Comparison of ENCODE assay signal across 9 cellular contexts in genomic region chr7:27173412-27174076, GRCh38. TPM values are rescaled to one million over a fixed set of nuclear protein-coding genes. Genes with fewer than 3 reads are reported as not detected.
A peak's percentile ranks its signal among the peaks of the same experiment; 100 is the strongest.
DNase-seq lines count a peak whose midpoint lies in the region; ATAC-seq and TF ChIP-seq lines count a peak whose summit lies in the region.
"Had no signal": no experiment of that assay in that cellular context is flagged by ENCODE, and none has a peak within 500 bp of the region (broad histone marks: within the 10 kb centered on the region; RNA-seq: fewer than 3 reads in every experiment).

No MANE protein-coding gene starts in this region.

- H3K27me3 ChIP-seq in MM.1S (replicated peaks; ENCODE audit: insufficient read depth, low read length), result peaks cover 79% of the 10 kb centered on the region

- CTCF ChIA-PET in GM10248 (lab: Yijun Ruan, JAX), result interaction anchor here (1.0 kb wide), 1 partner anchor 23 kb away, joined by 4 read pairs; no protein-coding TSS in a partner anchor

- H3K27ac Mint-ChIP-seq in dendritic cell treated with granulocyte-macrophage colony-stimulating factor and Interleukin-4, amounts not matched to agents 40 ng/mL and 50 ng/mL, for 4 days, result no peak overlapping the region
- H3K27ac Mint-ChIP-seq in naive thymus-derived CD8-positive, alpha-beta T cell, result no peak overlapping the region

- peaks cover 45% of the 10 kb centered on the region for H3K4me1 Mint-ChIP-seq in dendritic cell treated with granulocyte-macrophage colony-stimulating factor and Interleukin-4, amounts not matched to agents 40 ng/mL and 50 ng/mL, for 4 days (ENCODE audit: low read depth)
- H3K4me1 Mint-ChIP-seq in naive thymus-derived CD8-positive, alpha-beta T cell, result peaks cover 14 to 33% (median 26%) of the 10 kb centered on the region in 4 donors

- H3K9ac ChIP-seq in MM.1S (ENCODE audit: low read length), result no peak overlapping the region

- intact Hi-C loops in dendritic cell treated with granulocyte-macrophage colony-stimulating factor and Interleukin-4, amounts not matched to agents 40 ng/mL and 50 ng/mL, for 4 days (cut with micrococcal nuclease), result no loop called here

- no peaks in the 10 kb centered on the region for H3K36me3 ChIP-seq in MM.1S (replicated peaks; ENCODE audit: insufficient read depth, low read length)

- H3F3A ChIP-seq in MM.1S (ENCODE audit: insufficient read depth, low read length), result peaks cover 12% of the 10 kb centered on the region

- no peaks in the 10 kb centered on the region for H4K20me1 ChIP-seq in MM.1S (ENCODE audit: insufficient read depth, low read length)

- H3K36me3 Mint-ChIP-seq in dendritic cell treated with granulocyte-macrophage colony-stimulating factor and Interleukin-4, amounts not matched to agents 40 ng/mL and 50 ng/mL, for 4 days (ENCODE audit: low read depth), result no peaks in the 10 kb centered on the region
- H3K36me3 Mint-ChIP-seq in naive thymus-derived CD8-positive, alpha-beta T cell, result peaks cover 0 to 7% (median 4%) of the 10 kb centered on the region in 3 donors

- H3K27ac ChIP-seq in MM.1S (ENCODE audit: low read length), result no peak overlapping the region

- peak overlapping the region; percentile 58 for H2AFZ ChIP-seq in MM.1S (ENCODE audit: low read length)

- H3K9me3 ChIP-seq in MM.1S (replicated peaks; ENCODE audit: insufficient read depth, low read length), result no peaks in the 10 kb centered on the region

- ATAC-seq in naive thymus-derived CD8-positive, alpha-beta T cell, result peak; percentile 71 to 75
- ATAC-seq in GM19455 (IDR thresholded peaks at IDR 0.05; ENCODE audit: unreplicated experiment) (no peak), HG02759 (IDR thresholded peaks at IDR 0.05; ENCODE audit: unreplicated experiment) (no peak)

- DNase-seq in GM03348 (ENCODE audit: low spot score) (peak; percentile 44), MM.1S (no peak), GM10248 (ENCODE audit: extremely low spot score) (no peak), NAMALWA (ENCODE audit: low spot score) (no peak)
- DNase-seq in naive thymus-derived CD8-positive, alpha-beta T cell, result peak in 3 of 10 donors; percentile 38 to 64 (median 49)

- H3K4me3 ChIP-seq in MM.1S (ENCODE audit: low read length), result peak overlapping the region; percentile 59

- no peak for TF ChIP-seq CTCF in MM.1S (IDR thresholded peaks at IDR 0.05; ENCODE audit: low read length)
- TF ChIP-seq CTCF in GM10248 (IDR thresholded peaks at IDR 0.05; ENCODE audit: control extremely low read depth, extremely low read depth, low read depth, missing control alignments), result no peak

- POLR2A ChIA-PET in naive thymus-derived CD8-positive, alpha-beta T cell (lab: Charles Lee), result interaction anchor here (1.4 to 2.8 kb wide), 5 partner anchors 9 to 19 kb away, joined by 4 to 18 read pairs (median 9); partner anchors contain the start of gene HOXA11
- POLR2A ChIA-PET in GM10248 (lab: Yijun Ruan, JAX), result no interaction called here

- no peaks in the 10 kb centered on the region for H3K9me2 ChIP-seq in MM.1S (replicated peaks; ENCODE audit: insufficient read depth, low read length)

- H3K4me2 ChIP-seq in MM.1S (ENCODE audit: low read depth, low read length), result peak overlapping the region; percentile 99

- H3K4me3 Mint-ChIP-seq in dendritic cell treated with granulocyte-macrophage colony-stimulating factor and Interleukin-4, amounts not matched to agents 40 ng/mL and 50 ng/mL, for 4 days, result peak overlapping the region; percentile 71
- H3K4me3 Mint-ChIP-seq in naive thymus-derived CD8-positive, alpha-beta T cell, result peak overlapping the region in 8 of 10 donors; percentile 15 to 74 (median 44)

- no peaks in the 10 kb centered on the region for H3K79me2 ChIP-seq in MM.1S (ENCODE audit: low read length)

- peaks cover 93% of the 10 kb centered on the region for H3K27me3 Mint-ChIP-seq in dendritic cell treated with granulocyte-macrophage colony-stimulating factor and Interleukin-4, amounts not matched to agents 40 ng/mL and 50 ng/mL, for 4 days
- peaks cover 37 to 83% (median 64%) of the 10 kb centered on the region in 5 donors for H3K27me3 Mint-ChIP-seq in naive thymus-derived CD8-positive, alpha-beta T cell

- H3K9me3 Mint-ChIP-seq in dendritic cell treated with granulocyte-macrophage colony-stimulating factor and Interleukin-4, amounts not matched to agents 40 ng/mL and 50 ng/mL, for 4 days, result no peaks in the 10 kb centered on the region
- H3K9me3 Mint-ChIP-seq in naive thymus-derived CD8-positive, alpha-beta T cell, result peaks cover 0 to 5% (median 0%) of the 10 kb centered on the region in 9 donors

- peaks cover 9% of the 10 kb centered on the region for H3K4me1 ChIP-seq in MM.1S (ENCODE audit: low read length)

RNA-seq across cellular contexts. Expression of gene HOXA10, which starts 0.6 kb away (rescaled TPM):
- not detected for total RNA-seq in naive thymus-derived CD8-positive, alpha-beta T cell
- polyA plus RNA-seq in naive thymus-derived CD8-positive, alpha-beta T cell, result under 1 TPM in 1 of 3 donors, not detected in 2; 0.19 TPM

RNA-seq across cellular contexts. Expression of gene HOXA9, which starts 8.2 kb away (rescaled TPM):
- total RNA-seq in naive thymus-derived CD8-positive, alpha-beta T cell, result not detected
- under 1 TPM in 1 of 3 donors, not detected in 2; 0.16 TPM for polyA plus RNA-seq in naive thymus-derived CD8-positive, alpha-beta T cell

RNA-seq across cellular contexts. Expression of gene HOXA11, which starts 11.5 kb away (rescaled TPM):
- total RNA-seq in naive thymus-derived CD8-positive, alpha-beta T cell, result not detected
- not detected for polyA plus RNA-seq in naive thymus-derived CD8-positive, alpha-beta T cell
- total RNA-seq: lung microvascular endothelial cell had no signal

RNA-seq across cellular contexts. Expression of gene HOXA7, which starts 17.1 kb away (rescaled TPM):
- total RNA-seq in naive thymus-derived CD8-positive, alpha-beta T cell, result not detected
- not detected for polyA plus RNA-seq in naive thymus-derived CD8-positive, alpha-beta T cell

RNA-seq across cellular contexts. Expression of gene HOXA3, which starts 21.2 kb away (rescaled TPM):
- not detected for total RNA-seq in naive thymus-derived CD8-positive, alpha-beta T cell
- not detected for polyA plus RNA-seq in naive thymus-derived CD8-positive, alpha-beta T cell

Comparison
In these comparisons a context has a peak if more than half of its experiments do, and no peak if none do; other contexts are left out.
1. ATAC-seq: peak in naive thymus-derived CD8-positive, alpha-beta T cell (2 of 2); none in GM19455 (single experiment) and HG02759 (single experiment).